ENCODE assay signal across 18 cellular contexts in the genomic region with DNA sequence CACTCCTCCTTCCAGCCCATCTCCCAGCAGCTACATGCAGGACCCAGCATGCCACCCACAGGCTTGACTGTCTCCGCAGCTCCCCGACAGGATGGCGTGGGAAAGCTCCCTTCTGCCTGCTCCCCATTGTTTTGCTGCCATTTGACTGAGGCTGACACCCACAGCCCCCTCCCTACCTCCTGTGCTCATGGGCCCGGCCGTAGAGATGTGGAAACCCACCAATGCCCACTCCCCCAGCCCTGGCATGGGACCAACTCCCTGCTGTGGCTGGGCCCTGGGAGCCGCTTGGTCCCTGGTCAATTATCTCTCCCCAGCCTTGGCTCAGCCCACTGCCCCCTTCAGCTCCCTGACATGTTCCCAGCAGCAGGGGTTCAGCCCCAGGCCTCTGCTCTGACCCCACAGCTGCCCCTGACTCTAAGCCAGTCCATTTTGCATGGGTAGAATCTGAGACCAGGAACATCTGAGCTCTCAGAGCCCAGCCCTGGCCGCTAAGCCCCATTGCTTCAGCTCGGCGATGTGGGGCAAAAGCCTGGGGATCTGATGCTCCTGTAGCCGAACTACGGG. TPM values are rescaled to one million over a fixed set of nuclear protein-coding genes. Genes with fewer than 3 reads are reported as not detected.
DNase-seq lines count a peak whose midpoint lies in the region; ATAC-seq and TF ChIP-seq lines count a peak whose summit lies in the region.
"Had no signal": no experiment of that assay in that cellular context is flagged by ENCODE, and none has a peak within 500 bp of the region (broad histone marks: within the 10 kb centered on the region; RNA-seq: fewer than 3 reads in every experiment).

No MANE protein-coding gene starts in this region.

- H3K36me3 ChIP-seq in SK-N-SH (replicated peaks in 1 of 2; ENCODE audit: control insufficient read depth in 1 of 2, insufficient read depth in 2 of 2, low read length in 1 of 2), result no peaks in the 10 kb centered on the region
- H3K36me3 ChIP-seq in suprapubic skin, result no peaks in the 10 kb centered on the region
- H3K36me3 ChIP-seq: adrenal gland, esophagus muscularis mucosa had no signal

- WGBS in SK-N-SH (ENCODE audit: low lambda C conversion rate), result 84% methylated on average over 11 of the region's 11 CpGs
- WGBS in suprapubic skin, result 69% methylated on average over 6 of the region's 11 CpGs

- H3K27ac ChIP-seq in SK-N-SH (ENCODE audit: low read depth in 2 of 2, low read length in 1 of 2) (no peak overlapping the region), suprapubic skin (no peak overlapping the region)
- H3K27ac ChIP-seq: adrenal gland, esophagus muscularis mucosa had no signal

- H3K4me3 ChIP-seq in SK-N-SH (ENCODE audit: low read depth in 2 of 2, low read length in 1 of 2) (no peak overlapping the region), suprapubic skin (no peak overlapping the region)
- H3K4me3 ChIP-seq: adrenal gland, esophagus muscularis mucosa had no signal

- no peak for TF ChIP-seq CTCF in SK-N-SH (IDR thresholded peaks at IDR 0.05)
- TF ChIP-seq CTCF in suprapubic skin (IDR thresholded peaks at IDR 0.05), result no peak

- H3K4me1 ChIP-seq in SK-N-SH (ENCODE audit: control insufficient read depth in 1 of 2, insufficient read depth in 2 of 2, low read depth in 1 of 2, low read length in 1 of 2), result no peaks in the 10 kb centered on the region; a peak in 1 of 4 replicates
- H3K4me1 ChIP-seq in suprapubic skin, result no peaks in the 10 kb centered on the region
- H3K4me1 ChIP-seq: adrenal gland, esophagus muscularis mucosa had no signal

- H3K27me3 ChIP-seq in SK-N-SH (ENCODE audit: insufficient read depth) (peaks cover 9% of the 10 kb centered on the region; the same call in 1 of the 2 replicates), suprapubic skin (peaks cover 5% of the 10 kb centered on the region)
- H3K27me3 ChIP-seq: adrenal gland had no signal

- no peak for TF ChIP-seq RAD21 in SK-N-SH (IDR thresholded peaks at IDR 0.05; ENCODE audit: low read length)

- DNase-seq in SK-N-SH (peak; percentile 54), T-helper 17 cell (peak in 2 of 3 donors; percentile 3), left lobe of liver (ENCODE audit: low spot score) (peak; percentile 43), suprapubic skin (ENCODE audit: low spot score in 2 of 2) (peak; percentile 55 to 74), medulla oblongata (ENCODE audit: extremely low spot score) (no peak)
- DNase-seq in central memory CD4-positive, alpha-beta T cell, result no peak
- DNase-seq: activated CD4-positive, alpha-beta T cell treated with anti-CD3 and anti-CD28 coated beads for 36 hours; NCI-H1436 treated with DMSO at 0.1 percent for 48 hours; NCI-H774; RPMI8226 had no signal

- H3K9me3 ChIP-seq in SK-N-SH (no peaks in the 10 kb centered on the region), T-helper 17 cell (ENCODE audit: control insufficient read depth, low read length, poor library complexity, severe bottlenecking) (no peaks in the 10 kb centered on the region), suprapubic skin (no peaks in the 10 kb centered on the region)
- H3K9me3 ChIP-seq: adrenal gland, esophagus muscularis mucosa had no signal

- H2AFZ ChIP-seq in SK-N-SH (ENCODE audit: low read depth), result no peak overlapping the region

- no peak overlapping the region for H3K27ac Mint-ChIP-seq in T-helper 17 cell
- H3K27ac Mint-ChIP-seq: activated CD4-positive, alpha-beta T cell treated with anti-CD3 and anti-CD28 coated beads for 36 hours had no signal

- no peaks in the 10 kb centered on the region for H3K36me3 Mint-ChIP-seq in T-helper 17 cell (ENCODE audit: low read depth)

- no peak overlapping the region for H3K9ac ChIP-seq in SK-N-SH

- no peaks in the 10 kb centered on the region for H3K79me2 ChIP-seq in SK-N-SH (ENCODE audit: insufficient read depth)

- no peaks in the 10 kb centered on the region for H3K9me2 ChIP-seq in SK-N-SH

- ATAC-seq in SK-N-SH treated with all-trans-retinoic acid at 6 μM for 48 hours, result no peak
- ATAC-seq in T-helper 17 cell, result no peak
- no peak for ATAC-seq in left lobe of liver
- ATAC-seq in GM19324 (IDR thresholded peaks at IDR 0.05; ENCODE audit: low FRiP score, unreplicated experiment), result no peak
- ATAC-seq: activated CD4-positive, alpha-beta T cell treated with anti-CD3 and anti-CD28 coated beads for 36 hours had no signal

- TF ChIP-seq EP300 in SK-N-SH (IDR thresholded peaks at IDR 0.05; ENCODE audit: borderline replicate concordance in 1 of 2, low read depth in 1 of 2, low read length in 1 of 2), result no peak
- no peak for TF ChIP-seq EP300 in suprapubic skin (IDR thresholded peaks at IDR 0.05)

- POLR2A ChIA-PET in SK-N-SH (lab: Yijun Ruan, JAX), result no interaction called here

- H3K4me3 Mint-ChIP-seq in T-helper 17 cell, result no peak overlapping the region
- H3K4me3 Mint-ChIP-seq: activated CD4-positive, alpha-beta T cell treated with anti-CD3 and anti-CD28 coated beads for 36 hours had no signal

- peaks cover 5% of the 10 kb centered on the region for H3K4me1 Mint-ChIP-seq in T-helper 17 cell
- H3K4me1 Mint-ChIP-seq: activated CD4-positive, alpha-beta T cell treated with anti-CD3 and anti-CD28 coated beads for 36 hours had no signal

- no peaks in the 10 kb centered on the region for H4K20me1 ChIP-seq in SK-N-SH (ENCODE audit: insufficient read depth)

- no peak for TF ChIP-seq POLR2A in suprapubic skin (IDR thresholded peaks at IDR 0.05)

- H3K4me2 ChIP-seq in SK-N-SH, result no peak overlapping the region

- peaks cover 40% of the 10 kb centered on the region for H3K27me3 Mint-ChIP-seq in T-helper 17 cell
- H3K27me3 Mint-ChIP-seq: activated CD4-positive, alpha-beta T cell treated with anti-CD3 and anti-CD28 coated beads for 36 hours had no signal

- CTCF ChIA-PET in SK-N-SH (lab: Yijun Ruan, JAX), result interaction anchor here (0.6 kb wide), 1 partner anchor 303 kb away, joined by 3 read pairs; no protein-coding TSS in a partner anchor

- H3F3A ChIP-seq in SK-N-SH (replicated peaks; ENCODE audit: insufficient read depth), result no peaks in the 10 kb centered on the region

TF ChIP-seq in SK-N-SH, 30 proteins besides CTCF, POLR2A, EP300 and RAD21 (continues in another document):
- TF ChIP-seq, protein P1, sequence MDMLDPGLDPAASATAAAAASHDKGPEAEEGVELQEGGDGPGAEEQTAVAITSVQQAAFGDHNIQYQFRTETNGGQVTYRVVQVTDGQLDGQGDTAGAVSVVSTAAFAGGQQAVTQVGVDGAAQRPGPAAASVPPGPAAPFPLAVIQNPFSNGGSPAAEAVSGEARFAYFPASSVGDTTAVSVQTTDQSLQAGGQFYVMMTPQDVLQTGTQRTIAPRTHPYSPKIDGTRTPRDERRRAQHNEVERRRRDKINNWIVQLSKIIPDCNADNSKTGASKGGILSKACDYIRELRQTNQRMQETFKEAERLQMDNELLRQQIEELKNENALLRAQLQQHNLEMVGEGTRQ (IDR thresholded peaks at IDR 0.05; ENCODE audit: borderline replicate concordance, low read depth, low read length), result no peak
- TF ChIP-seq, protein P2, sequence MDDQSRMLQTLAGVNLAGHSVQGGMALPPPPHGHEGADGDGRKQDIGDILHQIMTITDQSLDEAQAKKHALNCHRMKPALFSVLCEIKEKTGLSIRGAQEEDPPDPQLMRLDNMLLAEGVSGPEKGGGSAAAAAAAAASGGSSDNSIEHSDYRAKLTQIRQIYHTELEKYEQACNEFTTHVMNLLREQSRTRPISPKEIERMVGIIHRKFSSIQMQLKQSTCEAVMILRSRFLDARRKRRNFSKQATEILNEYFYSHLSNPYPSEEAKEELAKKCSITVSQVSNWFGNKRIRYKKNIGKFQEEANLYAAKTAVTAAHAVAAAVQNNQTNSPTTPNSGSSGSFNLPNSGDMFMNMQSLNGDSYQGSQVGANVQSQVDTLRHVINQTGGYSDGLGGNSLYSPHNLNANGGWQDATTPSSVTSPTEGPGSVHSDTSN (IDR thresholded peaks at IDR 0.05), result no peak
- no peak for TF ChIP-seq SIN3A (IDR thresholded peaks at IDR 0.05; ENCODE audit: borderline replicate concordance, low read depth, low read length)
- TF ChIP-seq FOXJ3 (CRISPR knock-in tag; IDR thresholded peaks at IDR 0.05), result no peak

TF ChIP-seq in SK-N-SH treated with all-trans-retinoic acid at 6 μM for 48 hours, 23 proteins besides CTCF, POLR2A, EP300 and RAD21 (continues in another document):
- TF ChIP-seq, protein P3, sequence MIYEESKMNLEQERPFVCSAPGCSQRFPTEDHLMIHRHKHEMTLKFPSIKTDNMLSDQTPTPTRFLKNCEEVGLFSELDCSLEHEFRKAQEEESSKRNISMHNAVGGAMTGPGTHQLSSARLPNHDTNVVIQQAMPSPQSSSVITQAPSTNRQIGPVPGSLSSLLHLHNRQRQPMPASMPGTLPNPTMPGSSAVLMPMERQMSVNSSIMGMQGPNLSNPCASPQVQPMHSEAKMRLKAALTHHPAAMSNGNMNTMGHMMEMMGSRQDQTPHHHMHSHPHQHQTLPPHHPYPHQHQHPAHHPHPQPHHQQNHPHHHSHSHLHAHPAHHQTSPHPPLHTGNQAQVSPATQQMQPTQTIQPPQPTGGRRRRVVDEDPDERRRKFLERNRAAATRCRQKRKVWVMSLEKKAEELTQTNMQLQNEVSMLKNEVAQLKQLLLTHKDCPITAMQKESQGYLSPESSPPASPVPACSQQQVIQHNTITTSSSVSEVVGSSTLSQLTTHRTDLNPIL (CRISPR knock-in tag; IDR thresholded peaks at IDR 0.05; ENCODE audit: low read depth), result no peak
- TF ChIP-seq ZNF70 (CRISPR knock-in tag; IDR thresholded peaks at IDR 0.05), result no peak
- TF ChIP-seq SNAI2 (CRISPR knock-in tag; IDR thresholded peaks at IDR 0.05), result no peak

RNA-seq across cellular contexts. Expression of a gene that starts 8.2 kb away (rescaled TPM):
- polyA plus RNA-seq in SK-N-SH (2012; rRNA removed), result not detected in 2 replicates
- not detected in 2 replicates for polyA plus RNA-seq in SK-N-SH (2012; cell fraction: cytosol; rRNA removed)
- 0.06 and 0.11 TPM in 2 replicates for polyA plus RNA-seq in SK-N-SH (2012; cell fraction: nucleus; rRNA removed)
- total RNA-seq in T-helper 17 cell (not detected), left lobe of liver (not detected), suprapubic skin (not detected)
- total RNA-seq: A673; activated CD4-positive, alpha-beta T cell treated with anti-CD3 and anti-CD28 coated beads for 36 hours; adrenal gland; esophagus muscularis mucosa; mucosa of gallbladder; T-helper 1 cell treated with Interleukin-12 subunit alpha and Interleukin-12 subunit beta and Interleukin-4 antibody, amounts not matched to agents 30 ng/mL and 1 ng/mL, for 36 hours had no signal
- polyA plus RNA-seq: adrenal gland, keratinocyte had no signal

RNA-seq across cellular contexts. Expression of a gene that starts 26.6 kb away (rescaled TPM):
- polyA plus RNA-seq in SK-N-SH (2012; rRNA removed), result 0.37 and 0.41 TPM in 2 replicates
- polyA plus RNA-seq in SK-N-SH (2012; cell fraction: cytosol; rRNA removed), result 0.26 and 0.37 TPM in 2 replicates
- polyA plus RNA-seq in SK-N-SH (2012; cell fraction: nucleus; rRNA removed), result 0.48 and 0.76 TPM in 2 replicates
- total RNA-seq in T-helper 17 cell (under 1 TPM; 0.15 to 0.18 TPM), left lobe of liver (43.8 TPM), suprapubic skin (not detected)
- total RNA-seq: A673; activated CD4-positive, alpha-beta T cell treated with anti-CD3 and anti-CD28 coated beads for 36 hours; T-helper 1 cell treated with Interleukin-12 subunit alpha and Interleukin-12 subunit beta and Interleukin-4 antibody, amounts not matched to agents 30 ng/mL and 1 ng/mL, for 36 hours had no signal
- polyA plus RNA-seq: keratinocyte had no signal

RNA-seq across cellular contexts. Expression of a gene that starts 33.0 kb away (rescaled TPM):
- polyA plus RNA-seq in SK-N-SH (2012; rRNA removed), result not detected in 2 replicates
- polyA plus RNA-seq in SK-N-SH (2012; cell fraction: cytosol; rRNA removed), result not detected in 2 replicates
- 0.05 TPM in 1 of 2 replicates, not detected in the other for polyA plus RNA-seq in SK-N-SH (2012; cell fraction: nucleus; rRNA removed)
- total RNA-seq in T-helper 17 cell (not detected), left lobe of liver (112 TPM), suprapubic skin (not detected)
- total RNA-seq: A673; activated CD4-positive, alpha-beta T cell treated with anti-CD3 and anti-CD28 coated beads for 36 hours; esophagus muscularis mucosa; T-helper 1 cell treated with Interleukin-12 subunit alpha and Interleukin-12 subunit beta and Interleukin-4 antibody, amounts not matched to agents 30 ng/mL and 1 ng/mL, for 36 hours had no signal
- polyA plus RNA-seq: keratinocyte had no signal

Comparison
In these comparisons a context has a peak if more than half of its experiments do, and no peak if none do; other contexts are left out.
1. DNase-seq: peak in SK-N-SH (single experiment), T-helper 17 cell (2 of 3), left lobe of liver (single experiment) and suprapubic skin (2 of 2); none in medulla oblongata (single experiment) and central memory CD4-positive, alpha-beta T cell (single experiment).
2. RNA of a gene that starts 26.6 kb away (total RNA-seq): 43.8 TPM in left lobe of liver (single experiment); 0.15 to 0.18 TPM in T-helper 17 cell and not detected in suprapubic skin; every median in the first group is over 10 times any median in the second.
3. RNA of a gene that starts 33.0 kb away (total RNA-seq): 112 TPM in left lobe of liver (single experiment); not detected in T-helper 17 cell and not detected in suprapubic skin; every median in the first group is over 100 times any median in the second.